In genomic region chr18:23569299-23570063, GRCh38 we compare ENCODE assay signal across 1 cellular context.
TF ChIP-seq lines count a peak whose summit lies in the region.

No MANE protein-coding gene starts in this region.

TF ChIP-seq in HepG2, 621 proteins besides CTCF, POLR2A, EP300 and RAD21 (continues in another document):
- TF ChIP-seq CEBPB (IDR thresholded peaks at IDR 0.05; ENCODE audit: borderline replicate concordance, low read depth, low read length): peak; percentile 30; the same call in 1 of the 2 replicates
- peak; percentile 62; the same call in 1 of the 2 replicates for TF ChIP-seq HDAC2 (CRISPR knock-in tag; IDR thresholded peaks at IDR 0.05)
- peak; percentile 55 for TF ChIP-seq ASH2L (IDR thresholded peaks at IDR 0.05; ENCODE audit: insufficient read length, low read depth, low read length)
- TF ChIP-seq ZMYM3 (CRISPR knock-in tag; IDR thresholded peaks at IDR 0.05): peak; percentile 58; the same call in 1 of the 2 replicates
- 0 out of 2 replicates have a peak, but pooled peaks have one; percentile 56 for TF ChIP-seq ZKSCAN8 (CRISPR knock-in tag; IDR thresholded peaks at IDR 0.05; ENCODE audit: borderline replicate concordance)
- peak; percentile 68 for TF ChIP-seq HNF4G (IDR thresholded peaks at IDR 0.05; ENCODE audit: borderline replicate concordance, low read depth, low read length)
- peak; percentile 29; the same call in 1 of the 2 replicates for TF ChIP-seq HNF4G (CRISPR knock-in tag; IDR thresholded peaks at IDR 0.05; ENCODE audit: borderline replicate concordance, low read depth)
- TF ChIP-seq MBD4 (IDR thresholded peaks at IDR 0.05; ENCODE audit: borderline replicate concordance, low read length): peak; percentile 54; the same call in 1 of the 2 replicates
- peak; percentile 46; the same call in 1 of the 2 replicates for TF ChIP-seq ZNF331 (CRISPR knock-in tag; IDR thresholded peaks at IDR 0.05)
- peak; percentile 54 for TF ChIP-seq TEAD3 (CRISPR knock-in tag; optimal IDR thresholded peaks at IDR 0.05; ENCODE audit: borderline replicate concordance)
- TF ChIP-seq YEATS2 (CRISPR knock-in tag; IDR thresholded peaks at IDR 0.05; ENCODE audit: borderline replicate concordance): peak; percentile 29; the same call in 1 of the 2 replicates
- TF ChIP-seq SOX13 (IDR thresholded peaks at IDR 0.05): no peak
- TF ChIP-seq SOX13 (CRISPR knock-in tag; conservative IDR thresholded peaks at IDR 0.05 in 1 of 2, IDR thresholded peaks at IDR 0.05 in 1 of 2): peak in 1 of 2 experiments; percentile 77; a peak in 1 of 4 replicates
- peak; percentile 33; the same call in 1 of the 2 replicates for TF ChIP-seq SALL1 (CRISPR knock-in tag; IDR thresholded peaks at IDR 0.05)
- no peak for TF ChIP-seq TP53 (CRISPR knock-in tag; conservative IDR thresholded peaks at IDR 0.05)
- TF ChIP-seq NR2F2 (IDR thresholded peaks at IDR 0.05; ENCODE audit: borderline replicate concordance, low read depth): no peak
- peak; percentile 22; the same call in 1 of the 2 replicates for TF ChIP-seq PHF21A (CRISPR knock-in tag; IDR thresholded peaks at IDR 0.05)
- 0 out of 2 replicates have a peak, but pooled peaks have one; percentile 53 for TF ChIP-seq ZNF549 (CRISPR knock-in tag; IDR thresholded peaks at IDR 0.05)
- TF ChIP-seq MIXL1 (CRISPR knock-in tag; IDR thresholded peaks at IDR 0.05): peak; percentile 72
- no peak for TF ChIP-seq ZNF383 (CRISPR knock-in tag; IDR thresholded peaks at IDR 0.05; ENCODE audit: borderline replicate concordance)
- no peak for TF ChIP-seq HMGXB3 (CRISPR knock-in tag; IDR thresholded peaks at IDR 0.05; ENCODE audit: borderline replicate concordance)
- peak; percentile 40; the same call in 1 of the 2 replicates for TF ChIP-seq NR2C2 (CRISPR knock-in tag; IDR thresholded peaks at IDR 0.05; ENCODE audit: borderline replicate concordance)
- peak; percentile 47; the same call in 1 of the 2 replicates for TF ChIP-seq POGZ (CRISPR knock-in tag; IDR thresholded peaks at IDR 0.05)
- TF ChIP-seq ZNF772 (CRISPR knock-in tag; IDR thresholded peaks at IDR 0.05): no peak
- no peak for TF ChIP-seq ZNF75D (CRISPR knock-in tag; IDR thresholded peaks at IDR 0.05; ENCODE audit: borderline replicate concordance)
- TF ChIP-seq, protein P1, sequence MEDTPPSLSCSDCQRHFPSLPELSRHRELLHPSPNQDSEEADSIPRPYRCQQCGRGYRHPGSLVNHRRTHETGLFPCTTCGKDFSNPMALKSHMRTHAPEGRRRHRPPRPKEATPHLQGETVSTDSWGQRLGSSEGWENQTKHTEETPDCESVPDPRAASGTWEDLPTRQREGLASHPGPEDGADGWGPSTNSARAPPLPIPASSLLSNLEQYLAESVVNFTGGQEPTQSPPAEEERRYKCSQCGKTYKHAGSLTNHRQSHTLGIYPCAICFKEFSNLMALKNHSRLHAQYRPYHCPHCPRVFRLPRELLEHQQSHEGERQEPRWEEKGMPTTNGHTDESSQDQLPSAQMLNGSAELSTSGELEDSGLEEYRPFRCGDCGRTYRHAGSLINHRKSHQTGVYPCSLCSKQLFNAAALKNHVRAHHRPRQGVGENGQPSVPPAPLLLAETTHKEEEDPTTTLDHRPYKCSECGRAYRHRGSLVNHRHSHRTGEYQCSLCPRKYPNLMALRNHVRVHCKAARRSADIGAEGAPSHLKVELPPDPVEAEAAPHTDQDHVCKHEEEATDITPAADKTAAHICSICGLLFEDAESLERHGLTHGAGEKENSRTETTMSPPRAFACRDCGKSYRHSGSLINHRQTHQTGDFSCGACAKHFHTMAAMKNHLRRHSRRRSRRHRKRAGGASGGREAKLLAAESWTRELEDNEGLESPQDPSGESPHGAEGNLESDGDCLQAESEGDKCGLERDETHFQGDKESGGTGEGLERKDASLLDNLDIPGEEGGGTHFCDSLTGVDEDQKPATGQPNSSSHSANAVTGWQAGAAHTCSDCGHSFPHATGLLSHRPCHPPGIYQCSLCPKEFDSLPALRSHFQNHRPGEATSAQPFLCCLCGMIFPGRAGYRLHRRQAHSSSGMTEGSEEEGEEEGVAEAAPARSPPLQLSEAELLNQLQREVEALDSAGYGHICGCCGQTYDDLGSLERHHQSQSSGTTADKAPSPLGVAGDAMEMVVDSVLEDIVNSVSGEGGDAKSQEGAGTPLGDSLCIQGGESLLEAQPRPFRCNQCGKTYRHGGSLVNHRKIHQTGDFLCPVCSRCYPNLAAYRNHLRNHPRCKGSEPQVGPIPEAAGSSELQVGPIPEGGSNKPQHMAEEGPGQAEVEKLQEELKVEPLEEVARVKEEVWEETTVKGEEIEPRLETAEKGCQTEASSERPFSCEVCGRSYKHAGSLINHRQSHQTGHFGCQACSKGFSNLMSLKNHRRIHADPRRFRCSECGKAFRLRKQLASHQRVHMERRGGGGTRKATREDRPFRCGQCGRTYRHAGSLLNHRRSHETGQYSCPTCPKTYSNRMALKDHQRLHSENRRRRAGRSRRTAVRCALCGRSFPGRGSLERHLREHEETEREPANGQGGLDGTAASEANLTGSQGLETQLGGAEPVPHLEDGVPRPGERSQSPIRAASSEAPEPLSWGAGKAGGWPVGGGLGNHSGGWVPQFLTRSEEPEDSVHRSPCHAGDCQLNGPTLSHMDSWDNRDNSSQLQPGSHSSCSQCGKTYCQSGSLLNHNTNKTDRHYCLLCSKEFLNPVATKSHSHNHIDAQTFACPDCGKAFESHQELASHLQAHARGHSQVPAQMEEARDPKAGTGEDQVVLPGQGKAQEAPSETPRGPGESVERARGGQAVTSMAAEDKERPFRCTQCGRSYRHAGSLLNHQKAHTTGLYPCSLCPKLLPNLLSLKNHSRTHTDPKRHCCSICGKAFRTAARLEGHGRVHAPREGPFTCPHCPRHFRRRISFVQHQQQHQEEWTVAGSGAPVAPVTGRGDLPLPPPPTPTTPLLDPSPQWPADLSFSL (CRISPR knock-in tag; IDR thresholded peaks at IDR 0.05): peak; percentile 61; the same call in 1 of the 2 replicates
- TF ChIP-seq, protein P2, sequence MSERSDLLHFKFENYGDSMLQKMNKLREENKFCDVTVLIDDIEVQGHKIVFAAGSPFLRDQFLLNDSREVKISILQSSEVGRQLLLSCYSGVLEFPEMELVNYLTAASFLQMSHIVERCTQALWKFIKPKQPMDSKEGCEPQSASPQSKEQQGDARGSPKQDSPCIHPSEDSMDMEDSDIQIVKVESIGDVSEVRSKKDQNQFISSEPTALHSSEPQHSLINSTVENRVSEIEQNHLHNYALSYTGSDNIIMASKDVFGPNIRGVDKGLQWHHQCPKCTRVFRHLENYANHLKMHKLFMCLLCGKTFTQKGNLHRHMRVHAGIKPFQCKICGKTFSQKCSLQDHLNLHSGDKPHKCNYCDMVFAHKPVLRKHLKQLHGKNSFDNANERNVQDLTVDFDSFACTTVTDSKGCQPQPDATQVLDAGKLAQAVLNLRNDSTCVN (CRISPR knock-in tag; IDR thresholded peaks at IDR 0.05; ENCODE audit: borderline replicate concordance): no peak
- TF ChIP-seq CREM (IDR thresholded peaks at IDR 0.05): peak; percentile 63; the same call in 1 of the 2 replicates
- no peak for TF ChIP-seq CREM (CRISPR knock-in tag; IDR thresholded peaks at IDR 0.05)
- peak; percentile 94 for TF ChIP-seq ZNF460 (CRISPR knock-in tag; IDR thresholded peaks at IDR 0.05; ENCODE audit: borderline replicate concordance)
- TF ChIP-seq RBFOX2 (IDR thresholded peaks at IDR 0.05; ENCODE audit: low read depth, low read length): 0 out of 2 replicates have a peak, but pooled peaks have one; percentile 23
- TF ChIP-seq ZNF768 (CRISPR knock-in tag; IDR thresholded peaks at IDR 0.05): peak; percentile 34; the same call in 1 of the 2 replicates
- TF ChIP-seq HDAC1 (CRISPR knock-in tag; IDR thresholded peaks at IDR 0.05): peak; percentile 35; the same call in 1 of the 2 replicates
- TF ChIP-seq HIVEP1 (CRISPR knock-in tag; IDR thresholded peaks at IDR 0.05): no peak
- TF ChIP-seq ZNF430 (CRISPR knock-in tag; IDR thresholded peaks at IDR 0.05): no peak
- peak; percentile 67 for TF ChIP-seq TCF7 (IDR thresholded peaks at IDR 0.05; ENCODE audit: low read depth)
- TF ChIP-seq RXRB (CRISPR knock-in tag; IDR thresholded peaks at IDR 0.05; ENCODE audit: borderline replicate concordance): peak; percentile 81; the same call in 1 of the 2 replicates
- peak; percentile 70; the same call in 1 of the 2 replicates for TF ChIP-seq SOX5 (CRISPR knock-in tag; IDR thresholded peaks at IDR 0.05; ENCODE audit: borderline replicate concordance)
- no peak for TF ChIP-seq JUNB (CRISPR knock-in tag; IDR thresholded peaks at IDR 0.05; ENCODE audit: borderline replicate concordance)
- TF ChIP-seq, protein P3, sequence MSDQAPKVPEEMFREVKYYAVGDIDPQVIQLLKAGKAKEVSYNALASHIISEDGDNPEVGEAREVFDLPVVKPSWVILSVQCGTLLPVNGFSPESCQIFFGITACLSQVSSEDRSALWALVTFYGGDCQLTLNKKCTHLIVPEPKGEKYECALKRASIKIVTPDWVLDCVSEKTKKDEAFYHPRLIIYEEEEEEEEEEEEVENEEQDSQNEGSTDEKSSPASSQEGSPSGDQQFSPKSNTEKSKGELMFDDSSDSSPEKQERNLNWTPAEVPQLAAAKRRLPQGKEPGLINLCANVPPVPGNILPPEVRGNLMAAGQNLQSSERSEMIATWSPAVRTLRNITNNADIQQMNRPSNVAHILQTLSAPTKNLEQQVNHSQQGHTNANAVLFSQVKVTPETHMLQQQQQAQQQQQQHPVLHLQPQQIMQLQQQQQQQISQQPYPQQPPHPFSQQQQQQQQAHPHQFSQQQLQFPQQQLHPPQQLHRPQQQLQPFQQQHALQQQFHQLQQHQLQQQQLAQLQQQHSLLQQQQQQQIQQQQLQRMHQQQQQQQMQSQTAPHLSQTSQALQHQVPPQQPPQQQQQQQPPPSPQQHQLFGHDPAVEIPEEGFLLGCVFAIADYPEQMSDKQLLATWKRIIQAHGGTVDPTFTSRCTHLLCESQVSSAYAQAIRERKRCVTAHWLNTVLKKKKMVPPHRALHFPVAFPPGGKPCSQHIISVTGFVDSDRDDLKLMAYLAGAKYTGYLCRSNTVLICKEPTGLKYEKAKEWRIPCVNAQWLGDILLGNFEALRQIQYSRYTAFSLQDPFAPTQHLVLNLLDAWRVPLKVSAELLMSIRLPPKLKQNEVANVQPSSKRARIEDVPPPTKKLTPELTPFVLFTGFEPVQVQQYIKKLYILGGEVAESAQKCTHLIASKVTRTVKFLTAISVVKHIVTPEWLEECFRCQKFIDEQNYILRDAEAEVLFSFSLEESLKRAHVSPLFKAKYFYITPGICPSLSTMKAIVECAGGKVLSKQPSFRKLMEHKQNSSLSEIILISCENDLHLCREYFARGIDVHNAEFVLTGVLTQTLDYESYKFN (CRISPR knock-in tag; conservative IDR thresholded peaks at IDR 0.05): peak; percentile 88
- peak; percentile 36; the same call in 1 of the 2 replicates for TF ChIP-seq THAP11 (CRISPR knock-in tag; IDR thresholded peaks at IDR 0.05)
- no peak for TF ChIP-seq ZFP41 (CRISPR knock-in tag; IDR thresholded peaks at IDR 0.05; ENCODE audit: borderline replicate concordance)
- peak; percentile 87 for TF ChIP-seq PITX1 (CRISPR knock-in tag; IDR thresholded peaks at IDR 0.05)
- no peak for TF ChIP-seq NR3C1 (CRISPR knock-in tag; IDR thresholded peaks at IDR 0.05)
- TF ChIP-seq ZNF34 (CRISPR knock-in tag; IDR thresholded peaks at IDR 0.05; ENCODE audit: borderline replicate concordance): no peak
- no peak for TF ChIP-seq CHD4 (IDR thresholded peaks at IDR 0.05; ENCODE audit: borderline replicate concordance, low read length)
- TF ChIP-seq CREB1 (IDR thresholded peaks at IDR 0.05): no peak
- 0 out of 2 replicates have a peak, but pooled peaks have one; percentile 22 for TF ChIP-seq CREB1 (CRISPR knock-in tag; IDR thresholded peaks at IDR 0.05)
- TF ChIP-seq ZFX (CRISPR knock-in tag; IDR thresholded peaks at IDR 0.05; ENCODE audit: low read depth): 0 out of 2 replicates have a peak, but pooled peaks have one; percentile 19
- TF ChIP-seq, protein P4, sequence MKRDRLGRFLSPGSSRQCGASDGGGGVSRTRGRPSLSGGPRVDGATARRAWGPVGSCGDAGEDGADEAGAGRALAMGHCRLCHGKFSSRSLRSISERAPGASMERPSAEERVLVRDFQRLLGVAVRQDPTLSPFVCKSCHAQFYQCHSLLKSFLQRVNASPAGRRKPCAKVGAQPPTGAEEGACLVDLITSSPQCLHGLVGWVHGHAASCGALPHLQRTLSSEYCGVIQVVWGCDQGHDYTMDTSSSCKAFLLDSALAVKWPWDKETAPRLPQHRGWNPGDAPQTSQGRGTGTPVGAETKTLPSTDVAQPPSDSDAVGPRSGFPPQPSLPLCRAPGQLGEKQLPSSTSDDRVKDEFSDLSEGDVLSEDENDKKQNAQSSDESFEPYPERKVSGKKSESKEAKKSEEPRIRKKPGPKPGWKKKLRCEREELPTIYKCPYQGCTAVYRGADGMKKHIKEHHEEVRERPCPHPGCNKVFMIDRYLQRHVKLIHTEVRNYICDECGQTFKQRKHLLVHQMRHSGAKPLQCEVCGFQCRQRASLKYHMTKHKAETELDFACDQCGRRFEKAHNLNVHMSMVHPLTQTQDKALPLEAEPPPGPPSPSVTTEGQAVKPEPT (CRISPR knock-in tag; IDR thresholded peaks at IDR 0.05; ENCODE audit: low read depth): no peak
- peak; percentile 24 for TF ChIP-seq SKI (IDR thresholded peaks at IDR 0.05; ENCODE audit: partially characterized antibody)
- TF ChIP-seq ZFP37 (CRISPR knock-in tag; IDR thresholded peaks at IDR 0.05; ENCODE audit: borderline replicate concordance): no peak
